ENCODE assay signal across 20 cellular contexts in genomic region chr2:33391582-33392255, GRCh38.
"Had no signal": no experiment of that assay in that cellular context is flagged by ENCODE, and none has a peak within 500 bp of the region (broad histone marks: within the 10 kb centered on the region; RNA-seq: fewer than 3 reads in every experiment).

No MANE protein-coding gene starts in this region.

- H3K4me3 ChIP-seq: esophagus squamous epithelium, psoas muscle, testis had no signal

- H3K9me3 Mint-ChIP-seq: activated naive CD8-positive, alpha-beta T cell treated with anti-CD3 and anti-CD28 coated beads for 36 hours; activated T-cell treated with anti-CD3 and anti-CD28 coated beads, Interleukin-2, amount 50 U/mL, for 72 hours; immature natural killer cell; memory B cell; natural killer cell treated with Interleukin-12 subunit alpha and Interleukin-12 subunit beta and Interleukin-15 and Interleukin-18, amount 100 ng/mL, for 72 hours; T-helper 2 cell treated with Interferon-gamma antibody and Interleukin-4, amounts not matched to agents 5 μg/mL and 100 μg/mL, for 36 hours had no signal

- H3K36me3 ChIP-seq: esophagus squamous epithelium had no signal

- H3K4me1 ChIP-seq: esophagus squamous epithelium, psoas muscle, testis had no signal

- H3K36me3 Mint-ChIP-seq: activated naive CD8-positive, alpha-beta T cell treated with anti-CD3 and anti-CD28 coated beads for 36 hours; immature natural killer cell; memory B cell; natural killer cell treated with Interleukin-12 subunit alpha and Interleukin-12 subunit beta and Interleukin-15 and Interleukin-18, amount 100 ng/mL, for 72 hours had no signal

- DNase-seq: activated CD4-positive, alpha-beta T cell treated with anti-CD3 and anti-CD28 coated beads, Interleukin-2, amount 50 U/mL, for 4 hours; activated gamma-delta T cell treated with Interleukin-2 at 50 U/mL for 16 hours; activated naive CD8-positive, alpha-beta T cell treated with anti-CD3 and anti-CD28 coated beads for 36 hours; activated T-cell treated with anti-CD3 and anti-CD28 coated beads, Interleukin-2, amount 50 U/mL, for 72 hours; anterior cingulate cortex; esophagus squamous epithelium; immature natural killer cell; left cardiac atrium; psoas muscle; stimulated activated CD4-positive, alpha-beta T cell treated with anti-CD3 and anti-CD28 coated beads, Interleukin-4, amount 100 ng/mL, for 1 hour; stimulated activated CD8-positive, alpha-beta memory T cell treated with anti-CD3 and anti-CD28 coated beads, Interleukin-4, amount 100 ng/mL, for 48 hours; SW 1271; testis had no signal

- H3K9me3 ChIP-seq: esophagus squamous epithelium, psoas muscle, testis had no signal

- H3K4me3 Mint-ChIP-seq: activated naive CD8-positive, alpha-beta T cell treated with anti-CD3 and anti-CD28 coated beads for 36 hours; activated T-cell treated with anti-CD3 and anti-CD28 coated beads, Interleukin-2, amount 50 U/mL, for 72 hours; immature natural killer cell; memory B cell; natural killer cell treated with Interleukin-12 subunit alpha and Interleukin-12 subunit beta and Interleukin-15 and Interleukin-18, amount 100 ng/mL, for 72 hours; stimulated activated naive CD8-positive, alpha-beta T cell treated with anti-CD3 and anti-CD28 coated beads, Interleukin-15, Interleukin-2, amounts not matched to agents 100 ng/mL and 50 ng/mL, for 24 hours; T-helper 2 cell treated with Interferon-gamma antibody and Interleukin-4, amounts not matched to agents 5 μg/mL and 100 μg/mL, for 36 hours had no signal

- H3K27me3 ChIP-seq: esophagus squamous epithelium, testis had no signal

- ATAC-seq: activated CD4-positive, CD25-positive, alpha-beta regulatory T cell treated with anti-CD3 and anti-CD28 coated beads, Interleukin-2, amount 50 U/mL, for 24 hours; activated T-cell treated with anti-CD3 and anti-CD28 coated beads, Interleukin-2, amount 50 U/mL, for 72 hours; natural killer cell treated with Interleukin-12 subunit alpha and Interleukin-12 subunit beta and Interleukin-15 and Interleukin-18, amount 100 ng/mL, for 72 hours; psoas muscle had no signal

- H3K27ac ChIP-seq: psoas muscle, testis had no signal

- H3K27me3 Mint-ChIP-seq: memory B cell; natural killer cell treated with Interleukin-12 subunit alpha and Interleukin-12 subunit beta and Interleukin-15 and Interleukin-18, amount 100 ng/mL, for 72 hours; stimulated activated naive CD8-positive, alpha-beta T cell treated with anti-CD3 and anti-CD28 coated beads, Interleukin-15, Interleukin-2, amounts not matched to agents 100 ng/mL and 50 ng/mL, for 24 hours had no signal

- H3K4me1 Mint-ChIP-seq: activated naive CD8-positive, alpha-beta T cell treated with anti-CD3 and anti-CD28 coated beads for 36 hours; immature natural killer cell; memory B cell had no signal

- FAIRE-seq: bronchial epithelial cell, endometrium had no signal

- H3K27ac Mint-ChIP-seq: activated naive CD8-positive, alpha-beta T cell treated with anti-CD3 and anti-CD28 coated beads for 36 hours; activated T-cell treated with anti-CD3 and anti-CD28 coated beads, Interleukin-2, amount 50 U/mL, for 72 hours; immature natural killer cell; memory B cell; natural killer cell treated with Interleukin-12 subunit alpha and Interleukin-12 subunit beta and Interleukin-15 and Interleukin-18, amount 100 ng/mL, for 72 hours; stimulated activated naive CD8-positive, alpha-beta T cell treated with anti-CD3 and anti-CD28 coated beads, Interleukin-15, Interleukin-2, amounts not matched to agents 100 ng/mL and 50 ng/mL, for 24 hours; T-helper 2 cell treated with Interferon-gamma antibody and Interleukin-4, amounts not matched to agents 5 μg/mL and 100 μg/mL, for 36 hours had no signal
